8 cellular contexts compared by ENCODE assay signal in the genomic region with DNA sequence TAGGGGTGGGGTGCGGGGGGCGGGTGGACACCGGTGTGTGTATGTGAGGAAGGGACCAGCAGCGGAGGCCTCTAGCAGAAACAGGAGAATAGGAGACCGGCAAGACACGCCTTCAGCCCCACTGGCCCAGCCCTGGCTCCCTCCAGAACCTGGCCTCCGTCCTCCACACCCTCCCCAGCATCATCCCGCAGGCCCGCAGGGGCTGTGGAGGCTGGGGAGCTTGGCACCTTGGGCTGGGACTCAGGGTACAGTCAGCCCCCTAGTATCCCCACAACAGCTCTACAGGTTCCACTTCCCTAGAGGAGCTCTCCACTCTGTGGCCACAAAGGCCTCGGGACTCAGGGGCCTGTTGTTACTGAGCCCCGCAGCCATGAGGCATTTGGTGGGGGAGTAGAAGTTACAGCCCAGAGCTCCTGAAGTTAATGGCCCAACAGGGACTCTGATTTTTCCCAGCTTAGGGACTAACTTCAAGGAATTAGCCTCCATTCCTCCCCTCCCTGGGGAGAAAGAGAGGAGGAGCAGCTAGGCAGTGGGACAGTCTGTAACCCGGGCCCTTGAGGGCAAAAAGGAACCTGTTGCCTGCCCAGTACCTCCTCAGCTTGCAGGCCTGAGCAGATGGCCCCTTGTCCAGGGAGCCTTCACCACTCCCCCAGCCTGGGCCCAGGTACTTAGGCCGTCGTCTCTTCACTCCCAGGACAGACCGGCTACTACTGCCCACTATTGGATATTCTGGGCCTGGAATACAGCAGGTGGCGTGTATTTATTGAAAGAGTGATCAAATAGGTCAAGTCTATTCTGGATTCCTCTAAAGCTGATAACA. TPM values are rescaled to one million over a fixed set of nuclear protein-coding genes. Genes with fewer than 3 reads are reported as not detected.
DNase-seq lines count a peak whose midpoint lies in the region; ATAC-seq, FAIRE-seq and TF ChIP-seq lines count a peak whose summit lies in the region.

No MANE protein-coding gene starts in this region.

- no peak overlapping the region for H3K4me3 ChIP-seq in SJSA1
- H3K4me3 ChIP-seq in esophagus muscularis mucosa = peak overlapping the region; percentile 54 to 62 (median 58)
- H3K4me3 ChIP-seq in pancreas = peak overlapping the region in 2 of 4 donors; percentile 29 to 40

- DNase-seq in activated T-cell treated with anti-CD3 and anti-CD28 coated beads, Interleukin-2, amount 50 U/mL, for 24 hours = no peak
- DNase-seq in activated T-cell treated with anti-CD3 and anti-CD28 coated beads for 4 hours = no peak
- no peak for DNase-seq in SJSA1 (ENCODE audit: low read depth in 1 of 2, low spot score in 2 of 2)
- DNase-seq in esophagus muscularis mucosa (ENCODE audit: extremely low spot score) = no peak
- peak in 1 of 6 donors; percentile 73 for DNase-seq in pancreas
- DNase-seq in stimulated activated CD4-positive, alpha-beta T cell treated with anti-CD3 and anti-CD28 coated beads, Interleukin-2, amount 100 ng/mL, for 24 hours = no peak
- DNase-seq in NCI-H2081 (lab: John Stamatoyannopoulos, UW) = no peak
- no peak for DNase-seq in SW480 (ENCODE audit: low spot score)

- FAIRE-seq in pancreas (lab: Jason Lieb, UNC) = no peak

- H3K36me3 ChIP-seq in SJSA1 = no peaks in the 10 kb centered on the region
- no peaks in the 10 kb centered on the region for H3K36me3 ChIP-seq in esophagus muscularis mucosa
- no peaks in the 10 kb centered on the region for H3K36me3 ChIP-seq in pancreas

- peak overlapping the region; percentile 97 for H3K27ac Mint-ChIP-seq in activated T-cell treated with anti-CD3 and anti-CD28 coated beads, Interleukin-2, amount 50 U/mL, for 24 hours

- TF ChIP-seq CTCF in esophagus muscularis mucosa (IDR thresholded peaks at IDR 0.05) (no peak), pancreas (IDR thresholded peaks at IDR 0.05) (no peak)

- H3K4me3 Mint-ChIP-seq in activated T-cell treated with anti-CD3 and anti-CD28 coated beads, Interleukin-2, amount 50 U/mL, for 24 hours = peak overlapping the region; percentile 81

- H3K4me1 ChIP-seq in SJSA1 (replicated peaks) (peaks cover 17% of the 10 kb centered on the region), esophagus muscularis mucosa (peaks cover 40 to 59% (median 57%) of the 10 kb centered on the region in 4 donors), pancreas (peaks cover 13 to 28% (median 20%) of the 10 kb centered on the region in 3 donors)

- 48% methylated on average over 9 of the region's 16 CpGs for WGBS in esophagus muscularis mucosa
- WGBS in pancreas, 2 donors = 67 to 71% methylated on average over 16 of the region's 16 CpGs

- peaks cover 34% of the 10 kb centered on the region for H3K4me1 Mint-ChIP-seq in activated T-cell treated with anti-CD3 and anti-CD28 coated beads, Interleukin-2, amount 50 U/mL, for 24 hours (ENCODE audit: low read depth)

- H3K27ac ChIP-seq in SJSA1 (peak overlapping the region; percentile 84), esophagus muscularis mucosa (replicated peaks in 1 of 4) (peak overlapping the region; percentile 94 to 99 (median 96)), pancreas (peak overlapping the region; percentile 64 to 88 (median 82))

- H3K9me3 Mint-ChIP-seq in activated T-cell treated with anti-CD3 and anti-CD28 coated beads, Interleukin-2, amount 50 U/mL, for 24 hours = no peaks in the 10 kb centered on the region

- H3K36me3 Mint-ChIP-seq in activated T-cell treated with anti-CD3 and anti-CD28 coated beads, Interleukin-2, amount 50 U/mL, for 24 hours (ENCODE audit: low read depth) = no peaks in the 10 kb centered on the region

- H3K9me3 ChIP-seq in SJSA1 (replicated peaks) = no peaks in the 10 kb centered on the region
- no peaks in the 10 kb centered on the region for H3K9me3 ChIP-seq in esophagus muscularis mucosa
- H3K9me3 ChIP-seq in pancreas = no peaks in the 10 kb centered on the region

- peak; percentile 37 to 54 (median 41) for ATAC-seq in pancreas

- TF ChIP-seq EP300 in esophagus muscularis mucosa (IDR thresholded peaks at IDR 0.05) = no peak

- intact Hi-C loops in esophagus muscularis mucosa (cut with DNase I) (no loop called here), pancreas (cut with DNase I) (no loop called here)

- TF ChIP-seq POLR2A in esophagus muscularis mucosa (IDR thresholded peaks at IDR 0.05; ENCODE audit: low read depth) = no peak

- H3K27me3 ChIP-seq in SJSA1 (replicated peaks) (no peaks in the 10 kb centered on the region), esophagus muscularis mucosa (no peaks in the 10 kb centered on the region), pancreas (no peaks in the 10 kb centered on the region)

- no peaks in the 10 kb centered on the region for H3K27me3 Mint-ChIP-seq in activated T-cell treated with anti-CD3 and anti-CD28 coated beads, Interleukin-2, amount 50 U/mL, for 24 hours

RNA-seq across cellular contexts. Expression of a gene that starts 20.0 kb away (rescaled TPM):
- not detected in 2 replicates for total RNA-seq in SJSA1 (2014; rRNA removed; shearing (Covaris generic))
- total RNA-seq in esophagus muscularis mucosa = not detected
- 1 to 10 TPM in 5 of 6 donors, under 1 TPM in 1; 0.70 to 9.7 (median 2.8) TPM for total RNA-seq in pancreas
- 10 to 100 TPM; 21.3 to 28.1 TPM for polyA plus RNA-seq in pancreas

RNA-seq across cellular contexts. Expression of a gene that starts 28.3 kb away (rescaled TPM):
- 0.60 and 1.4 TPM in 2 replicates for total RNA-seq in SJSA1 (2014; rRNA removed; shearing (Covaris generic))
- 10 to 100 TPM; 22.8 to 73.6 (median 30.8) TPM for total RNA-seq in esophagus muscularis mucosa
- 100 to 1,000 TPM in 1 of 6 donors, 10 to 100 TPM in 5; 10.9 to 111 (median 29.0) TPM for total RNA-seq in pancreas
- 10 to 100 TPM; 37.6 to 41.3 TPM for polyA plus RNA-seq in pancreas
